24 cellular contexts compared by ENCODE assay signal in the genomic region with DNA sequence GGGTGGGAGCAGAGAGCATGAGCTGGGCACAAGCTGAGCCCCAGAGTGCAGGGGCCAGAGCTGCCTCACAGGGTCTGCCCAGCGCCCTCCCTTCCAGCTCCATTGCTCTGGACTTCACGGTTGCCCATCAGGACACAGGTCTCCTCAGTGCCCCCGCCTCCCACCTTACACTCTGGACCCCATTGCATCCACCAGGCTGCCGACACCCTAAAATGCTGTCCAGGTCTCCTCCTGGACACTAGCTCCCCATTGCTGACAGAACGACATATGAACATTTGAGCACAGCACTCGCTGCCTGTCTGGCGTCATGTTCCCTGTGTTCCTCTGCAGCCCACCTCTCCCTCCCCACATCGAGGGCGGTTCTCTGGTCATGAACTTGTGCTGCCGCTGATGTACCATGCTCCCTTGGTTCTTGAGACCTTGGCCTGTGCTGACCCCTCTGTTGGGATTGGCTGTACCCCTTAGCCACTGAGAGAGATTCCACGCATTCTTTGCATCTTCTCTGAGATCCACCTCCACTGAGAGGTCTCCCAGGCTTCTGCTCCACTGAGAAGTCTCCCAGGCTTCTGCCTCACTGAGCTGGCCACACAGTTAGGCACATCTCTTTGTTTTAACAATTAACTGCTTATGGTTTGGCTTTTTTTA.
"Had no signal": no experiment of that assay in that cellular context is flagged by ENCODE, and none has a peak within 500 bp of the region (broad histone marks: within the 10 kb centered on the region; RNA-seq: fewer than 3 reads in every experiment).

No MANE protein-coding gene starts in this region.

- H3K4me3 ChIP-seq: dorsolateral prefrontal cortex, heart left ventricle, pancreas, psoas muscle, right lobe of liver, skin epidermis, stomach, thoracic aorta, uterus had no signal

- H3K4me1 Mint-ChIP-seq: naive thymus-derived CD4-positive, alpha-beta T cell had no signal

- H3K27ac Mint-ChIP-seq: naive thymus-derived CD4-positive, alpha-beta T cell; type B pancreatic cell had no signal

- H3K4me3 Mint-ChIP-seq: naive thymus-derived CD4-positive, alpha-beta T cell; neural crest cell; type B pancreatic cell had no signal

- H3K27ac ChIP-seq: pancreas, psoas muscle, right lobe of liver, skin epidermis, stomach, thoracic aorta, uterus had no signal

- ATAC-seq: esophagus mucosa; left lobe of liver; naive thymus-derived CD4-positive, alpha-beta T cell; right lobe of liver had no signal

- H3K36me3 ChIP-seq: heart left ventricle, pancreas, right lobe of liver, stomach, thoracic aorta, uterus had no signal

- H3K4me1 ChIP-seq: psoas muscle, uterus had no signal

- H3K9me3 ChIP-seq: pancreas, psoas muscle, thoracic aorta, uterus had no signal

- H3K36me3 Mint-ChIP-seq: type B pancreatic cell had no signal

- H3K9me3 Mint-ChIP-seq: type B pancreatic cell had no signal

- DNase-seq: cortex of kidney; effector CD8-positive, alpha-beta T cell; heart left ventricle; hippocampal formation; kidney glomerular epithelial cell; mammary epithelial cell; naive thymus-derived CD4-positive, alpha-beta T cell; occipital lobe; pancreas; retina; stimulated activated CD4-positive, alpha-beta T cell treated with anti-CD3 and anti-CD28 coated beads, Interleukin-12 subunit alpha, Interleukin-12 subunit beta, amount 100 ng/mL, for 4 hours; stimulated activated naive CD4-positive, alpha-beta T cell; stomach; substantia nigra; uterus had no signal

- H3K27me3 ChIP-seq: dorsolateral prefrontal cortex, heart left ventricle, pancreas, right lobe of liver, uterus had no signal
